In the genomic region with DNA sequence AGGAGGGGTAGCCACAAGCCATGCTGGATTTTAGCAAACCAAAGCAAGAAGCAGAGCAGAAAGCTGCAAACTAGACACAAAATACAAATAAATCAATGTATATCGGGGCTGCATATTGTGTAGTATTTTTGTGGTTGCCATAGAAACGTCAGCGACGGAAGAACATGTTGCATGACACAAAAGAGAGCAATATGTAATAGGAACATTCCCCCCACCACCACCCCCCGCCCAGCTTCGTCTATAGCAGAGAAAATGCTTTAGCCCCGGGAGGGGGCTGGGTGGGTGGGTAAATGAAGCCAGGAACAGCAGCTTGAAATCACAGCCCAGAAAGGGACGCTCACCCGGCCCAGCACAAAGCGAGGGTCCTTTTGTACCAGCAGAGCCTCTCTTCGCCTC, we compare ENCODE assay signal across 8 cellular contexts. TPM values are rescaled to one million over a fixed set of nuclear protein-coding genes. Genes with fewer than 3 reads are reported as not detected.
DNase-seq lines count a peak whose midpoint lies in the region; ATAC-seq and TF ChIP-seq lines count a peak whose summit lies in the region.

No MANE protein-coding gene starts in this region.

- no peak for TF ChIP-seq POLR2A in gastroesophageal sphincter (IDR thresholded peaks at IDR 0.05)

- DNase-seq in AG20443 (ENCODE audit: low spot score) (peak; percentile 37), NOMO-1 treated with DMSO at 0.1 percent for 48 hours (lab: John Stamatoyannopoulos, UW; ENCODE audit: unreplicated experiment) (peak; percentile 9), pulmonary artery endothelial cell (ENCODE audit: low read depth, low spot score) (peak; percentile 19), SHP77 treated with DMSO at 0.1 percent for 48 hours (lab: John Stamatoyannopoulos, UW) (no peak), NCI-H187 treated with DMSO at 0.1 percent for 48 hours (lab: John Stamatoyannopoulos, UW) (no peak)
- peak; percentile 9 for DNase-seq in activated T-helper 9 cell treated with anti-CD3 and anti-CD28 coated beads, Interleukin-2, amount 50 U/mL, for 16 hours (ENCODE audit: low read depth)

- peak; percentile 11 for ATAC-seq in GM21528 (IDR thresholded peaks at IDR 0.05; ENCODE audit: low FRiP score, unreplicated experiment)
- peak; percentile 12 for ATAC-seq in gastroesophageal sphincter

- peak overlapping the region; percentile 77 to 97 for H3K4me3 ChIP-seq in gastroesophageal sphincter

- TF ChIP-seq CTCF in gastroesophageal sphincter (IDR thresholded peaks at IDR 0.05), result no peak

- no peak for TF ChIP-seq EP300 in gastroesophageal sphincter (IDR thresholded peaks at IDR 0.05)

- H3K36me3 ChIP-seq in gastroesophageal sphincter, result no peaks in the 10 kb centered on the region

- WGBS in gastroesophageal sphincter (ENCODE audit: low coverage in 1 of 2), 2 donors, result 0% methylated on average over 2 to 5 of the region's 11 CpGs

- no peaks in the 10 kb centered on the region for H3K9me3 ChIP-seq in gastroesophageal sphincter

- H3K27ac ChIP-seq in gastroesophageal sphincter, result peak overlapping the region; percentile 29 to 86 (median 78)

- H3K4me1 ChIP-seq in gastroesophageal sphincter, result peaks cover 0 to 39% (median 5%) of the 10 kb centered on the region in 3 donors

- no peaks in the 10 kb centered on the region for H3K27me3 ChIP-seq in gastroesophageal sphincter

RNA-seq across cellular contexts. Expression of gene AGPAT4, which starts 0.5 kb away (rescaled TPM):
- total RNA-seq in gastroesophageal sphincter (10 to 100 TPM in 2 of 4 donors, 1 to 10 TPM in 2; 7.2 to 10.8 (median 9.1) TPM), pulmonary artery endothelial cell (6.1 and 11.5 TPM in 2 replicates)

Comparison
In these comparisons a context has a peak if more than half of its experiments do, and no peak if none do; other contexts are left out.
1. DNase-seq: peak in AG20443 (single experiment), NOMO-1 treated with DMSO at 0.1 percent for 48 hours (single experiment), activated T-helper 9 cell treated with anti-CD3 and anti-CD28 coated beads, Interleukin-2, amount 50 U/mL, for 16 hours (single experiment) and pulmonary artery endothelial cell (single experiment); none in SHP77 treated with DMSO at 0.1 percent for 48 hours (single experiment) and NCI-H187 treated with DMSO at 0.1 percent for 48 hours (single experiment).